8 cellular contexts compared by ENCODE assay signal in genomic region chr13:21673592-21674270, GRCh38. TPM values are rescaled to one million over a fixed set of nuclear protein-coding genes. Genes with fewer than 3 reads are reported as not detected.
DNase-seq lines count a peak whose midpoint lies in the region; ATAC-seq and TF ChIP-seq lines count a peak whose summit lies in the region.

No MANE protein-coding gene starts in this region.

- H3K27me3 ChIP-seq in H9 (ENCODE audit: insufficient read depth, low read length) (peaks cover 52% of the 10 kb centered on the region), foreskin keratinocyte (peaks cover 59% of the 10 kb centered on the region), neuronal stem cell (ENCODE audit: control insufficient read depth in 3 of 3, insufficient read depth in 3 of 3, low read depth in 1 of 3, low read length in 3 of 3) (peaks cover 0 to 26% (median 23%) of the 10 kb centered on the region in 3 experiments)

- no peak overlapping the region for H4K8ac ChIP-seq in H9 (replicated peaks; ENCODE audit: insufficient read length, low read depth, low read length)
- peak overlapping the region; percentile 57 for H4K8ac ChIP-seq in neuronal stem cell (ENCODE audit: low read depth, low read length)

- no peaks in the 10 kb centered on the region for H3K79me2 ChIP-seq in H9 (ENCODE audit: insufficient read depth, low read length)

- H3K4me1 ChIP-seq in H9 (ENCODE audit: insufficient read depth, low read length) (peaks cover 4% of the 10 kb centered on the region; the same call in 1 of the 2 replicates), foreskin keratinocyte (no peaks in the 10 kb centered on the region), neuronal stem cell (ENCODE audit: control insufficient read depth in 2 of 2, insufficient read depth in 1 of 2, low read depth in 1 of 2, low read length in 2 of 2) (peaks cover 18% of the 10 kb centered on the region in 2 donors)

- WGBS in H9 (ENCODE audit: extremely low coverage, insufficient read length, low lambda C conversion rate) = no CpG with 5 or more reads among the region's 74 CpGs
- WGBS in neuronal stem cell (ENCODE audit: extremely low coverage in 2 of 2, insufficient read length in 2 of 2, insufficient replicate concordance in 1 of 2), 2 donors = no CpG with 5 or more reads among the region's 74 CpGs

- H3K27ac ChIP-seq in H9 (ENCODE audit: insufficient read length, low read depth, low read length) = no peak overlapping the region
- H3K27ac ChIP-seq in foreskin keratinocyte = no peak overlapping the region
- H3K27ac ChIP-seq in neuronal stem cell (replicated peaks; ENCODE audit: low read length) = peak overlapping the region; percentile 91

- ATAC-seq in foreskin keratinocyte = peak; percentile 40
- no peak for ATAC-seq in HG03460 (IDR thresholded peaks at IDR 0.05; ENCODE audit: unreplicated experiment)

- TF ChIP-seq CTCF in H9 (conservative IDR thresholded peaks at IDR 0.05) (no peak; the same call in 2 of the 3 replicates), foreskin keratinocyte (conservative IDR thresholded peaks at IDR 0.05) (no peak)

- peak overlapping the region; percentile 81 to 86 for H3K4me3 ChIP-seq in neuronal stem cell (ENCODE audit: low read length in 2 of 2)

- no peak overlapping the region for H2AFZ ChIP-seq in H9 (ENCODE audit: low read length)
- peak overlapping the region; percentile 92 for H2AFZ ChIP-seq in neuronal stem cell (ENCODE audit: low read length)

- DNase-seq in NCI-H1417 (lab: John Stamatoyannopoulos, UW) = peak; percentile 56 to 71 (median 69)
- no peak for DNase-seq in NCI-H1417 treated with DMSO at 0.1 percent for 48 hours (lab: John Stamatoyannopoulos, UW)
- peak; percentile 71 for DNase-seq in H9
- DNase-seq in NCI-H226 = peak; percentile 21
- no peak for DNase-seq in activated T-helper 1 cell treated with anti-CD3 and anti-CD28 coated beads, Interleukin-12 subunit alpha, Interleukin-12 subunit beta, Interleukin-2, Interleukin-4 antibody, amounts not matched to agents 30 ng/mL and 10 ng/mL and 1 ng/mL, durations not matched to agents 14 hours and 24 hours and 36 hours (ENCODE audit: low spot score)
- no peak for DNase-seq in foreskin keratinocyte
- peak; percentile 72 for DNase-seq in neuronal stem cell (ENCODE audit: low spot score)

- no peaks in the 10 kb centered on the region for H3K79me1 ChIP-seq in H9 (ENCODE audit: insufficient read depth, low read depth, low read length, poor library complexity, severe bottlenecking)
- peaks cover 12% of the 10 kb centered on the region for H3K79me1 ChIP-seq in neuronal stem cell (ENCODE audit: low read depth, low read length)

- H3K56ac ChIP-seq in H9 (ENCODE audit: insufficient read length, low read depth, low read length) = no peak overlapping the region

- H3K4ac ChIP-seq in H9 (ENCODE audit: low read depth, low read length) (no peak overlapping the region), neuronal stem cell (ENCODE audit: low read length) (no peak overlapping the region)

- H3K4me2 ChIP-seq in H9 (ENCODE audit: insufficient read depth, insufficient read length, low read length) = peak overlapping the region; percentile 51
- peak overlapping the region; percentile 85 for H3K4me2 ChIP-seq in neuronal stem cell (ENCODE audit: insufficient read depth, low read length, poor library complexity, severe bottlenecking)

- no peak overlapping the region for H4K5ac ChIP-seq in H9 (ENCODE audit: insufficient read length, low read depth, low read length)

- H2AK5ac ChIP-seq in H9 (ENCODE audit: insufficient read length, low read length) (no peak overlapping the region), neuronal stem cell (ENCODE audit: low read depth, low read length) (no peak overlapping the region)

- no peak overlapping the region for H3K14ac ChIP-seq in H9 (ENCODE audit: insufficient read depth, low read length)
- peak overlapping the region; percentile 28 for H3K14ac ChIP-seq in neuronal stem cell (ENCODE audit: low read length)

- H2BK12ac ChIP-seq in H9 (ENCODE audit: insufficient read length, low read depth, low read length) (no peak overlapping the region), neuronal stem cell (ENCODE audit: low read length) (peak overlapping the region; percentile 52)

- peaks cover 32 to 43% of the 10 kb centered on the region in 2 experiments for H3K4me1 Mint-ChIP-seq in H9
- peaks cover 40% of the 10 kb centered on the region for H3K4me1 Mint-ChIP-seq in activated T-helper 1 cell treated with anti-CD3 and anti-CD28 coated beads, Interleukin-12 subunit alpha, Interleukin-12 subunit beta, Interleukin-2, Interleukin-4 antibody, amounts not matched to agents 30 ng/mL and 10 ng/mL and 1 ng/mL, durations not matched to agents 14 hours and 24 hours and 36 hours (ENCODE audit: low read depth)

- intact Hi-C loops in activated T-helper 1 cell treated with anti-CD3 and anti-CD28 coated beads, Interleukin-12 subunit alpha, Interleukin-12 subunit beta, Interleukin-2, Interleukin-4 antibody, amounts not matched to agents 30 ng/mL and 10 ng/mL and 1 ng/mL, durations not matched to agents 14 hours and 24 hours and 36 hours (cut with micrococcal nuclease) = loop anchor here (5.0 to 10.0 kb wide), 5 partner anchors 376 to 1511 kb away; partner anchors contain the start of gene GJA3

- H3K9me3 Mint-ChIP-seq in H9 = peaks cover 0 to 2% of the 10 kb centered on the region in 2 experiments; a peak in 2 of 5 replicates
- no peaks in the 10 kb centered on the region for H3K9me3 Mint-ChIP-seq in activated T-helper 1 cell treated with anti-CD3 and anti-CD28 coated beads, Interleukin-12 subunit alpha, Interleukin-12 subunit beta, Interleukin-2, Interleukin-4 antibody, amounts not matched to agents 30 ng/mL and 10 ng/mL and 1 ng/mL, durations not matched to agents 14 hours and 24 hours and 36 hours

- no peak overlapping the region for H3K27ac Mint-ChIP-seq in H9
- no peak overlapping the region for H3K27ac Mint-ChIP-seq in activated T-helper 1 cell treated with anti-CD3 and anti-CD28 coated beads, Interleukin-12 subunit alpha, Interleukin-12 subunit beta, Interleukin-2, Interleukin-4 antibody, amounts not matched to agents 30 ng/mL and 10 ng/mL and 1 ng/mL, durations not matched to agents 14 hours and 24 hours and 36 hours

- no peaks in the 10 kb centered on the region for H3K36me3 Mint-ChIP-seq in H9 (ENCODE audit: insufficient read depth in 1 of 3, low read depth in 3 of 3)
- peaks cover 2% of the 10 kb centered on the region for H3K36me3 Mint-ChIP-seq in activated T-helper 1 cell treated with anti-CD3 and anti-CD28 coated beads, Interleukin-12 subunit alpha, Interleukin-12 subunit beta, Interleukin-2, Interleukin-4 antibody, amounts not matched to agents 30 ng/mL and 10 ng/mL and 1 ng/mL, durations not matched to agents 14 hours and 24 hours and 36 hours (ENCODE audit: low read depth)

- no peak overlapping the region for H2BK120ac ChIP-seq in H9 (ENCODE audit: low read depth, low read length, poor library complexity, severe bottlenecking)
- peak overlapping the region; percentile 84 for H2BK120ac ChIP-seq in neuronal stem cell (ENCODE audit: low read depth, low read length)

- no peak overlapping the region for H3K9ac ChIP-seq in H9 (ENCODE audit: extremely low read depth, insufficient read length, low read length)
- peak overlapping the region; percentile 85 for H3K9ac ChIP-seq in neuronal stem cell (ENCODE audit: low read depth, low read length, poor library complexity)

- no peak overlapping the region for H3K23ac ChIP-seq in H9 (ENCODE audit: insufficient read length, low read depth, low read length)
- no peak overlapping the region for H3K23ac ChIP-seq in neuronal stem cell (ENCODE audit: low read depth, low read length, poor library complexity)

- no peak overlapping the region for H2BK5ac ChIP-seq in H9 (ENCODE audit: insufficient read length, low read length)
- peak overlapping the region; percentile 93 for H2BK5ac ChIP-seq in neuronal stem cell (ENCODE audit: low read length)

- peaks cover 0 to 3% of the 10 kb centered on the region in 2 donors for H3K36me3 ChIP-seq in neuronal stem cell (replicated peaks in 1 of 2; ENCODE audit: control insufficient read depth in 2 of 2, insufficient read depth in 2 of 2, low read length in 2 of 2)

- H3K9me3 ChIP-seq in H9 (ENCODE audit: control insufficient read depth, low read depth, low read length) (no peaks in the 10 kb centered on the region), neuronal stem cell (replicated peaks in 1 of 2; ENCODE audit: control insufficient read depth in 2 of 2, insufficient read depth in 1 of 2, low read depth in 1 of 2, low read length in 2 of 2) (no peaks in the 10 kb centered on the region)

- H3K27me3 Mint-ChIP-seq in H9 (ENCODE audit: low read depth) = peaks cover 91% of the 10 kb centered on the region
- peaks cover 69% of the 10 kb centered on the region for H3K27me3 Mint-ChIP-seq in activated T-helper 1 cell treated with anti-CD3 and anti-CD28 coated beads, Interleukin-12 subunit alpha, Interleukin-12 subunit beta, Interleukin-2, Interleukin-4 antibody, amounts not matched to agents 30 ng/mL and 10 ng/mL and 1 ng/mL, durations not matched to agents 14 hours and 24 hours and 36 hours (ENCODE audit: insufficient read depth)

- no peak overlapping the region for H2BK20ac ChIP-seq in H9 (ENCODE audit: low read depth, low read length, poor library complexity, severe bottlenecking)

- H3K23me2 ChIP-seq in H9 (ENCODE audit: insufficient read length, low read depth, low read length, poor library complexity, severe bottlenecking) = peaks cover 33% of the 10 kb centered on the region

- H4K20me1 ChIP-seq in H9 (ENCODE audit: control insufficient read depth, insufficient read depth, insufficient read length) = no peaks in the 10 kb centered on the region

- peak overlapping the region; percentile 51 to 81 for H3K4me3 Mint-ChIP-seq in H9
- H3K4me3 Mint-ChIP-seq in activated T-helper 1 cell treated with anti-CD3 and anti-CD28 coated beads, Interleukin-12 subunit alpha, Interleukin-12 subunit beta, Interleukin-2, Interleukin-4 antibody, amounts not matched to agents 30 ng/mL and 10 ng/mL and 1 ng/mL, durations not matched to agents 14 hours and 24 hours and 36 hours = peak overlapping the region; percentile 78

- H4K91ac ChIP-seq in H9 (ENCODE audit: insufficient read length, low read depth, low read length) (no peak overlapping the region), neuronal stem cell (ENCODE audit: low read depth, low read length, poor library complexity) (no peak overlapping the region)

- H2BK15ac ChIP-seq in H9 (ENCODE audit: low read depth, low read length) = no peak overlapping the region
- peak overlapping the region; percentile 82 for H2BK15ac ChIP-seq in neuronal stem cell (ENCODE audit: low read length)

- H3K18ac ChIP-seq in H9 (ENCODE audit: insufficient read length, low read depth, low read length) = no peak overlapping the region
- peak overlapping the region; percentile 98 for H3K18ac ChIP-seq in neuronal stem cell (ENCODE audit: low read length)

- H3T11ph ChIP-seq in H9 (ENCODE audit: low read length) = no peak overlapping the region

RNA-seq across cellular contexts. Expression of gene FGF9, which starts 2.9 kb away (rescaled TPM):
- total RNA-seq in H9 (2021) (0.20 and 0.22 TPM in 2 replicates), foreskin keratinocyte (0.04 TPM in 1 of 2 replicates, not detected in the other)
- total RNA-seq in activated T-helper 1 cell treated with anti-CD3 and anti-CD28 coated beads, Interleukin-12 subunit alpha, Interleukin-12 subunit beta, Interleukin-2, Interleukin-4 antibody, amounts not matched to agents 30 ng/mL and 10 ng/mL and 1 ng/mL, durations not matched to agents 14 hours and 24 hours and 36 hours = 0.23 and 0.47 TPM in 2 replicates
- polyA plus RNA-seq in foreskin keratinocyte = not detected in 2 replicates
- polyA plus RNA-seq in neuronal stem cell (2013, experiment 1 of 2) = 5.6 TPM
- polyA plus RNA-seq in neuronal stem cell (2013, experiment 2 of 2) = 5.9 TPM

Comparison
In these comparisons a context has a peak if more than half of its experiments do, and no peak if none do; other contexts are left out.
1. DNase-seq: peak in NCI-H1417 (3 of 3), H9 (single experiment), NCI-H226 (single experiment) and neuronal stem cell (single experiment); none in NCI-H1417 treated with DMSO at 0.1 percent for 48 hours (single experiment), activated T-helper 1 cell treated with anti-CD3 and anti-CD28 coated beads, Interleukin-12 subunit alpha, Interleukin-12 subunit beta, Interleukin-2, Interleukin-4 antibody, amounts not matched to agents 30 ng/mL and 10 ng/mL and 1 ng/mL, durations not matched to agents 14 hours and 24 hours and 36 hours (single experiment) and foreskin keratinocyte (0 of 2).